Comparison of ENCODE assay signal across 8 cellular contexts in genomic region chr9:107489144-107489673, GRCh38. TPM values are rescaled to one million over a fixed set of nuclear protein-coding genes. Genes with fewer than 3 reads are reported as not detected.
DNase-seq lines count a peak whose midpoint lies in the region; ATAC-seq and TF ChIP-seq lines count a peak whose summit lies in the region.

No MANE protein-coding gene starts in this region.

- POLR2A ChIA-PET in T-cell (lab: Charles Lee), result no interaction called here

- H3K27me3 ChIP-seq in gastroesophageal sphincter (no peaks in the 10 kb centered on the region), sigmoid colon (no peaks in the 10 kb centered on the region)

- WGBS in gastroesophageal sphincter (ENCODE audit: low coverage in 1 of 2), 2 donors, result 0% methylated on average over 8 to 11 of the region's 46 CpGs
- 0% methylated on average over 46 of the region's 46 CpGs for WGBS in sigmoid colon, 2 donors

- no peak for DNase-seq in T-helper 1 cell
- DNase-seq in T-cell, result no peak
- DNase-seq in sigmoid colon, result no peak
- DNase-seq in stimulated activated CD4-positive, alpha-beta T cell treated with anti-CD3 and anti-CD28 coated beads, Interleukin-4, amount 100 ng/mL, for 24 hours, result no peak
- no peak for DNase-seq in NCI-H345 treated with DMSO at 0.1 percent for 48 hours (lab: John Stamatoyannopoulos, UW; ENCODE audit: unreplicated experiment)

- peak overlapping the region; percentile 45 for H3K27ac Mint-ChIP-seq in T-helper 1 cell treated with Interleukin-12 subunit alpha and Interleukin-12 subunit beta and Interleukin-4 antibody, amounts not matched to agents 30 μg/mL and 1 μg/mL, for 36 hours
- no peak overlapping the region for H3K27ac Mint-ChIP-seq in T-cell

- H3K4me3 ChIP-seq in gastroesophageal sphincter, result peak overlapping the region; percentile 71 to 79
- peak overlapping the region; percentile 53 to 86 (median 65) for H3K4me3 ChIP-seq in sigmoid colon

- ATAC-seq in HG02870 (IDR thresholded peaks at IDR 0.05; ENCODE audit: unreplicated experiment) (peak; percentile 37), T-cell (replicated peaks in 1 of 4) (peak in 2 of 4 experiments; percentile 10 to 13), gastroesophageal sphincter (no peak)

- TF ChIP-seq POLR2A in gastroesophageal sphincter (IDR thresholded peaks at IDR 0.05), result no peak
- TF ChIP-seq POLR2A in sigmoid colon (IDR thresholded peaks at IDR 0.05), result no peak

- no peaks in the 10 kb centered on the region for H3K9me3 Mint-ChIP-seq in T-helper 1 cell treated with Interleukin-12 subunit alpha and Interleukin-12 subunit beta and Interleukin-4 antibody, amounts not matched to agents 30 μg/mL and 1 μg/mL, for 36 hours
- H3K9me3 Mint-ChIP-seq in T-cell, result no peaks in the 10 kb centered on the region

- intact Hi-C loops in sigmoid colon (cut with DNase I), result loop anchor here (5.0 to 10.0 kb wide), 4 partner anchors 563 to 1446 kb away; partner anchors contain the start of genes ABITRAM and ELP1

- H3K36me3 Mint-ChIP-seq in T-helper 1 cell treated with Interleukin-12 subunit alpha and Interleukin-12 subunit beta and Interleukin-4 antibody, amounts not matched to agents 30 μg/mL and 1 μg/mL, for 36 hours (ENCODE audit: low read depth), result peaks cover 4% of the 10 kb centered on the region
- H3K36me3 Mint-ChIP-seq in T-cell, result no peaks in the 10 kb centered on the region

- peaks cover 0 to 61% (median 0%) of the 10 kb centered on the region in 3 donors for H3K4me1 ChIP-seq in gastroesophageal sphincter
- H3K4me1 ChIP-seq in sigmoid colon, result peaks cover 0 to 38% (median 27%) of the 10 kb centered on the region in 4 donors

- H3K36me3 ChIP-seq in gastroesophageal sphincter (peaks cover 0 to 33% of the 10 kb centered on the region in 2 donors), sigmoid colon (peaks cover 0 to 17% (median 0%) of the 10 kb centered on the region in 4 donors)

- H3K27ac ChIP-seq in gastroesophageal sphincter (peak overlapping the region; percentile 82 to 96 (median 92)), sigmoid colon (peak overlapping the region; percentile 84 to 96 (median 92))

- CTCF ChIA-PET in T-cell (lab: Charles Lee), result interaction anchor here in 1 of 2 donors (0.6 kb wide), 1 partner anchor 33 kb away, joined by 3 read pairs; no protein-coding TSS in a partner anchor

- peaks cover 12% of the 10 kb centered on the region for H3K4me1 Mint-ChIP-seq in T-helper 1 cell treated with Interleukin-12 subunit alpha and Interleukin-12 subunit beta and Interleukin-4 antibody, amounts not matched to agents 30 μg/mL and 1 μg/mL, for 36 hours (ENCODE audit: low read depth)
- H3K4me1 Mint-ChIP-seq in T-cell, result peaks cover 20 to 25% (median 21%) of the 10 kb centered on the region in 3 donors

- peak overlapping the region; percentile 74 for H3K4me3 Mint-ChIP-seq in T-helper 1 cell treated with Interleukin-12 subunit alpha and Interleukin-12 subunit beta and Interleukin-4 antibody, amounts not matched to agents 30 μg/mL and 1 μg/mL, for 36 hours
- peak overlapping the region; percentile 63 to 80 (median 67) for H3K4me3 Mint-ChIP-seq in T-cell

- TF ChIP-seq EP300 in gastroesophageal sphincter (IDR thresholded peaks at IDR 0.05) (no peak), sigmoid colon (IDR thresholded peaks at IDR 0.05) (no peak)

- H3K27me3 Mint-ChIP-seq in T-helper 1 cell treated with Interleukin-12 subunit alpha and Interleukin-12 subunit beta and Interleukin-4 antibody, amounts not matched to agents 30 μg/mL and 1 μg/mL, for 36 hours (ENCODE audit: low read depth), result peaks cover 66% of the 10 kb centered on the region
- H3K27me3 Mint-ChIP-seq in T-cell, result peaks cover 32 to 58% of the 10 kb centered on the region in 2 donors

- TF ChIP-seq CTCF in gastroesophageal sphincter (IDR thresholded peaks at IDR 0.05) (no peak), sigmoid colon (IDR thresholded peaks at IDR 0.05) (no peak)

- H3K9me3 ChIP-seq in gastroesophageal sphincter (no peaks in the 10 kb centered on the region), sigmoid colon (no peaks in the 10 kb centered on the region)

RNA-seq across cellular contexts. Expression of gene KLF4, which starts 0.4 kb away (rescaled TPM):
- total RNA-seq in T-cell, result 10 to 100 TPM in 1 of 5 donors, 1 to 10 TPM in 4; 1.1 to 21.6 (median 1.5) TPM
- 10 to 100 TPM; 43.6 to 72.0 (median 52.3) TPM for total RNA-seq in gastroesophageal sphincter
- total RNA-seq in sigmoid colon, result 10 to 100 TPM; 22.8 to 61.8 (median 34.7) TPM
- 100 to 1,000 TPM; 142 to 392 (median 330) TPM for polyA plus RNA-seq in sigmoid colon
